1 cellular context compared by ENCODE assay signal in genomic region chr1:52925571-52926005, GRCh38.
TF ChIP-seq lines count a peak whose summit lies in the region.

No MANE protein-coding gene starts in this region.

TF ChIP-seq in HepG2, 621 proteins besides CTCF, POLR2A, EP300 and RAD21 (continued from another document and continues in another):
- no peak for TF ChIP-seq HMGA1 (CRISPR knock-in tag; conservative IDR thresholded peaks at IDR 0.05)
- no peak for TF ChIP-seq TBP (CRISPR knock-in tag; IDR thresholded peaks at IDR 0.05)
- no peak for TF ChIP-seq SP4 (CRISPR knock-in tag; IDR thresholded peaks at IDR 0.05)
- TF ChIP-seq CSRNP2 (CRISPR knock-in tag; conservative IDR thresholded peaks at IDR 0.05; ENCODE audit: low read depth): no peak
- TF ChIP-seq NR2C2 (CRISPR knock-in tag; IDR thresholded peaks at IDR 0.05; ENCODE audit: borderline replicate concordance): no peak
- TF ChIP-seq HBP1 (CRISPR knock-in tag; IDR thresholded peaks at IDR 0.05; ENCODE audit: low read depth): no peak
- no peak for TF ChIP-seq ZNF709 (CRISPR knock-in tag; IDR thresholded peaks at IDR 0.05)
- TF ChIP-seq ATF2 (CRISPR knock-in tag; IDR thresholded peaks at IDR 0.05): peak; percentile 21; the same call in 1 of the 2 replicates
- no peak for TF ChIP-seq ATF7-NPFF (CRISPR knock-in tag; IDR thresholded peaks at IDR 0.05; ENCODE audit: low read depth)
- no peak for TF ChIP-seq ZZZ3 (CRISPR knock-in tag; IDR thresholded peaks at IDR 0.05; ENCODE audit: borderline replicate concordance)
- no peak for TF ChIP-seq SMAD1 (CRISPR knock-in tag; IDR thresholded peaks at IDR 0.05; ENCODE audit: borderline replicate concordance, low read depth)
- no peak for TF ChIP-seq ZNF501 (CRISPR knock-in tag; IDR thresholded peaks at IDR 0.05)
- TF ChIP-seq RXRB (CRISPR knock-in tag; IDR thresholded peaks at IDR 0.05; ENCODE audit: borderline replicate concordance): peak; percentile 73
- no peak for TF ChIP-seq GATAD1 (CRISPR knock-in tag; IDR thresholded peaks at IDR 0.05)
- no peak for TF ChIP-seq LBX2 (CRISPR knock-in tag; IDR thresholded peaks at IDR 0.05; ENCODE audit: borderline replicate concordance)
- TF ChIP-seq ZNF775 (CRISPR knock-in tag; IDR thresholded peaks at IDR 0.05; ENCODE audit: borderline replicate concordance): no peak
- TF ChIP-seq NFIC (IDR thresholded peaks at IDR 0.05; ENCODE audit: low read length): no peak
- peak; percentile 92 for TF ChIP-seq ZNF362 (CRISPR knock-in tag; IDR thresholded peaks at IDR 0.05; ENCODE audit: borderline replicate concordance)
- TF ChIP-seq TRIM22 (IDR thresholded peaks at IDR 0.05): no peak
- TF ChIP-seq ZNF484 (CRISPR knock-in tag; IDR thresholded peaks at IDR 0.05; ENCODE audit: borderline replicate concordance, low read depth): no peak
- TF ChIP-seq MXD1 (CRISPR knock-in tag; IDR thresholded peaks at IDR 0.05): no peak
- peak; percentile 90 for TF ChIP-seq GFI1 (CRISPR knock-in tag; IDR thresholded peaks at IDR 0.05; ENCODE audit: borderline replicate concordance)
- TF ChIP-seq ZNF839 (CRISPR knock-in tag; IDR thresholded peaks at IDR 0.05; ENCODE audit: borderline replicate concordance): no peak
- TF ChIP-seq ZBTB43 (CRISPR knock-in tag; conservative IDR thresholded peaks at IDR 0.05): no peak
- TF ChIP-seq ZNF777 (CRISPR knock-in tag; IDR thresholded peaks at IDR 0.05): no peak
- peak; percentile 84 for TF ChIP-seq GATAD2A (CRISPR knock-in tag; IDR thresholded peaks at IDR 0.05)
- TF ChIP-seq ZSCAN25 (CRISPR knock-in tag; IDR thresholded peaks at IDR 0.05): no peak
- no peak for TF ChIP-seq ZNF672 (CRISPR knock-in tag; IDR thresholded peaks at IDR 0.05)
- no peak for TF ChIP-seq POLR2AphosphoS2 (IDR thresholded peaks at IDR 0.05; ENCODE audit: low read depth, low read length)
- no peak for TF ChIP-seq ZBTB34 (CRISPR knock-in tag; IDR thresholded peaks at IDR 0.05)
- TF ChIP-seq TFDP1 (CRISPR knock-in tag; IDR thresholded peaks at IDR 0.05; ENCODE audit: borderline replicate concordance): 0 out of 2 replicates have a peak, but pooled peaks have one; percentile 21
- 0 out of 2 replicates have a peak, but pooled peaks have one; percentile 19 for TF ChIP-seq SMAD3 (CRISPR knock-in tag; IDR thresholded peaks at IDR 0.05)
- TF ChIP-seq ZNF296 (CRISPR knock-in tag; conservative IDR thresholded peaks at IDR 0.05): no peak
- TF ChIP-seq ZKSCAN8 (CRISPR knock-in tag; IDR thresholded peaks at IDR 0.05; ENCODE audit: borderline replicate concordance): peak; percentile 53; the same call in 1 of the 2 replicates
- no peak for TF ChIP-seq MTA3 (CRISPR knock-in tag; IDR thresholded peaks at IDR 0.05)
- no peak for TF ChIP-seq HOXA5 (CRISPR knock-in tag; IDR thresholded peaks at IDR 0.05)
- TF ChIP-seq ZNF549 (CRISPR knock-in tag; IDR thresholded peaks at IDR 0.05): no peak
- TF ChIP-seq ZNF615 (CRISPR knock-in tag; IDR thresholded peaks at IDR 0.05; ENCODE audit: borderline replicate concordance): no peak
- 0 out of 2 replicates have a peak, but pooled peaks have one; percentile 82 for TF ChIP-seq SATB2 (CRISPR knock-in tag; IDR thresholded peaks at IDR 0.05)
- no peak for TF ChIP-seq ZFP36L2 (CRISPR knock-in tag; IDR thresholded peaks at IDR 0.05)
- TF ChIP-seq TBL1XR1 (IDR thresholded peaks at IDR 0.05; ENCODE audit: borderline replicate concordance, low read length, partially characterized antibody): no peak
- TF ChIP-seq ZGPAT (CRISPR knock-in tag; IDR thresholded peaks at IDR 0.05): peak; percentile 40; the same call in 1 of the 2 replicates
- TF ChIP-seq SOX6 (IDR thresholded peaks at IDR 0.05): no peak
- TF ChIP-seq SOX6 (CRISPR knock-in tag; IDR thresholded peaks at IDR 0.05): peak; percentile 84
- peak; percentile 17; the same call in 1 of the 2 replicates for TF ChIP-seq IKZF5 (CRISPR knock-in tag; IDR thresholded peaks at IDR 0.05)
- TF ChIP-seq SIX1 (CRISPR knock-in tag; IDR thresholded peaks at IDR 0.05; ENCODE audit: borderline replicate concordance): 0 out of 2 replicates have a peak, but pooled peaks have one; percentile 15
- no peak for TF ChIP-seq DRAP1 (CRISPR knock-in tag; IDR thresholded peaks at IDR 0.05)
- no peak for TF ChIP-seq MTA1 (CRISPR knock-in tag; IDR thresholded peaks at IDR 0.05; ENCODE audit: borderline replicate concordance)
- TF ChIP-seq ZNF282 (IDR thresholded peaks at IDR 0.05; ENCODE audit: partially characterized antibody): no peak
- no peak for TF ChIP-seq RBM39 (IDR thresholded peaks at IDR 0.05; ENCODE audit: low read depth, low read length, poor library complexity, severe bottlenecking)
- TF ChIP-seq SNAPC2 (CRISPR knock-in tag; IDR thresholded peaks at IDR 0.05): no peak
- TF ChIP-seq ZNF850 (CRISPR knock-in tag; conservative IDR thresholded peaks at IDR 0.05): no peak
- TF ChIP-seq FOXK2 (IDR thresholded peaks at IDR 0.05): peak; percentile 65; the same call in 1 of the 2 replicates
- TF ChIP-seq ZNF652 (CRISPR knock-in tag; IDR thresholded peaks at IDR 0.05; ENCODE audit: borderline replicate concordance, low read depth): no peak; the same call in 1 of the 2 replicates
- TF ChIP-seq LCORL (IDR thresholded peaks at IDR 0.05): peak; percentile 65; the same call in 1 of the 2 replicates
- no peak for TF ChIP-seq LCORL (CRISPR knock-in tag; IDR thresholded peaks at IDR 0.05)
